9 cellular contexts compared by ENCODE assay signal in the genomic region with DNA sequence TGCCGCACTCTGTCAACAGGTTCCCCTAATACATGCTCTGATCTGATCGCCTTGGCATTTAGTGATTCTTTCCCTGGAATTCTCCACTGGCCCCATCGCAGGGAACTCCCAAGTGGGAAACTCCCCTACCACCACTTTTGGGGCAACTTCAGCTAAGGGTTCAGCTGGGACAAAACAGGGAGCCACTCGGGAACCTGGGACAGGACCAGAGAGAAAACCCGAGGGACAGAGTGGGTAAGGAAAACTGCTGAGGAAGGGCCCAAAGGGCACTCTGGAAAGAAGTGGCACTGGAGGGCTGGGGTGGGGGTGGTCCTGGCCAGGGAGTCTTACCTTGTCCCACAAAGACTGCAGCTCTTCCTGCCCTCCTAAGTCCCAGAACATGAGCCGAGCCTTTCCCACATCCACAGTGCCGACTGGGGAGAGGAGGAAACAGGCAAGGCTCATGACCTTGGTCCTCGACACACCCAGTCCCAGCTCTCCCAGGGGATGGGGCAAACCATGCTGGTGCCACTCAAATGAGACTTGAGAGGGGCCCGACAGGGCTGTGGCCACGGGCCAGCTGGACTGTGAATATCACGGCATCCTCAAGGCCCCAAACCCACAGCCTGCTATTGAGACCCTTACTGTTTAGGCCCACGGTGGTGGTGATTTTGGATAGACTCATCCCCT. TPM values are rescaled to one million over a fixed set of nuclear protein-coding genes. Genes with fewer than 3 reads are reported as not detected.
DNase-seq lines count a peak whose midpoint lies in the region; ATAC-seq and TF ChIP-seq lines count a peak whose summit lies in the region.
"Had no signal": no experiment of that assay in that cellular context is flagged by ENCODE, and none has a peak within 500 bp of the region (broad histone marks: within the 10 kb centered on the region; RNA-seq: fewer than 3 reads in every experiment).

No MANE protein-coding gene starts in this region.

- TF ChIP-seq CTCF in activated B cell treated with CpG ODN at 0.5 μM for 24 hours (IDR thresholded peaks at IDR 0.05) (no peak), hepatocyte (IDR thresholded peaks at IDR 0.05; ENCODE audit: poor library complexity) (no peak)

- no peak for DNase-seq in activated CD4-positive, alpha-beta T cell treated with anti-CD3 and anti-CD28 coated beads for 36 hours
- no peak for DNase-seq in activated CD4-positive, alpha-beta T cell treated with anti-CD3 and anti-CD28 coated beads, Interleukin-2, amount 50 U/mL, for 1 hour
- DNase-seq in activated B cell treated with CpG ODN at 0.5 μM for 24 hours (no peak), hepatocyte (ENCODE audit: low spot score) (peak; percentile 4), RPMI8226 (no peak), NCI-H1436 (lab: John Stamatoyannopoulos, UW) (no peak), CD1c-positive myeloid dendritic cell (ENCODE audit: extremely low spot score) (no peak)
- no peak for DNase-seq in stimulated activated naive B cell treated with anti-CD40 and anti-IgM and Interleukin-4, amounts not matched to agents 10 μg/mL and 1 μg/mL and 100 μg/mL, for 72 hours

- peak overlapping the region; percentile 95 for H3K4me3 Mint-ChIP-seq in activated CD4-positive, alpha-beta T cell treated with anti-CD3 and anti-CD28 coated beads for 36 hours
- H3K4me3 Mint-ChIP-seq in activated B cell treated with CpG ODN at 0.5 μM for 24 hours: peak overlapping the region; percentile 87
- H3K4me3 Mint-ChIP-seq in stimulated activated naive B cell treated with anti-CD40 and anti-IgM and Interleukin-4, amounts not matched to agents 10 μg/mL and 1 μg/mL and 100 μg/mL, for 72 hours: peak overlapping the region; percentile 90 to 92

- H3K9me3 ChIP-seq in hepatocyte (ENCODE audit: low read depth): no peaks in the 10 kb centered on the region
- H3K9me3 ChIP-seq: tibial artery had no signal

- peaks cover 13% of the 10 kb centered on the region for H3K4me1 ChIP-seq in hepatocyte (ENCODE audit: insufficient read depth)

- CTCF ChIA-PET in activated CD4-positive, alpha-beta T cell treated with anti-CD3 and anti-CD28 coated beads for 36 hours (lab: Charles Lee): interaction anchor here (0.8 to 2.9 kb wide), 4 partner anchors 21 to 156 kb away, joined by 3 to 14 read pairs (median 5); a partner anchor contains a TSS
- CTCF ChIA-PET in activated B cell treated with CpG ODN at 0.5 μM for 24 hours (lab: Charles Lee): interaction anchor here (0.6 to 2.5 kb wide), 2 partner anchors 64 to 158 kb away, joined by 3 to 10 read pairs; a partner anchor contains a TSS

- peaks cover 3% of the 10 kb centered on the region for H4K20me1 ChIP-seq in hepatocyte (ENCODE audit: insufficient read depth, poor library complexity, severe bottlenecking)

- no peaks in the 10 kb centered on the region for H3K27me3 Mint-ChIP-seq in activated CD4-positive, alpha-beta T cell treated with anti-CD3 and anti-CD28 coated beads for 36 hours
- no peaks in the 10 kb centered on the region for H3K27me3 Mint-ChIP-seq in activated B cell treated with CpG ODN at 0.5 μM for 24 hours
- H3K27me3 Mint-ChIP-seq in stimulated activated naive B cell treated with anti-CD40 and anti-IgM and Interleukin-4, amounts not matched to agents 10 μg/mL and 1 μg/mL and 100 μg/mL, for 72 hours: no peaks in the 10 kb centered on the region

- H3K36me3 ChIP-seq in hepatocyte (replicated peaks; ENCODE audit: insufficient read depth, low read depth): no peaks in the 10 kb centered on the region

- no peaks in the 10 kb centered on the region for H3K9me2 ChIP-seq in hepatocyte (replicated peaks; ENCODE audit: insufficient read depth)

- peaks cover 51% of the 10 kb centered on the region for H3K79me2 ChIP-seq in hepatocyte

- H3K4me3 ChIP-seq in hepatocyte: peak overlapping the region; percentile 72

- ATAC-seq in activated CD4-positive, alpha-beta T cell treated with anti-CD3 and anti-CD28 coated beads for 36 hours: no peak
- no peak for ATAC-seq in activated B cell treated with CpG ODN at 0.5 μM for 24 hours (ENCODE audit: low read depth)
- no peak for ATAC-seq in stimulated activated naive B cell treated with anti-CD40 and anti-IgM and Interleukin-4, amounts not matched to agents 10 μg/mL and 1 μg/mL and 100 μg/mL, for 72 hours (replicated peaks)

- peak overlapping the region; percentile 90 for H3K27ac Mint-ChIP-seq in activated CD4-positive, alpha-beta T cell treated with anti-CD3 and anti-CD28 coated beads for 36 hours
- H3K27ac Mint-ChIP-seq in activated B cell treated with CpG ODN at 0.5 μM for 24 hours: peak overlapping the region; percentile 72
- H3K27ac Mint-ChIP-seq in stimulated activated naive B cell treated with anti-CD40 and anti-IgM and Interleukin-4, amounts not matched to agents 10 μg/mL and 1 μg/mL and 100 μg/mL, for 72 hours: peak overlapping the region; percentile 88

- no peak overlapping the region for H2AFZ ChIP-seq in hepatocyte

- peaks cover 35% of the 10 kb centered on the region for H3K4me1 Mint-ChIP-seq in activated CD4-positive, alpha-beta T cell treated with anti-CD3 and anti-CD28 coated beads for 36 hours
- H3K4me1 Mint-ChIP-seq in activated B cell treated with CpG ODN at 0.5 μM for 24 hours: peaks cover 42% of the 10 kb centered on the region
- H3K4me1 Mint-ChIP-seq in stimulated activated naive B cell treated with anti-CD40 and anti-IgM and Interleukin-4, amounts not matched to agents 10 μg/mL and 1 μg/mL and 100 μg/mL, for 72 hours: peaks cover 28 to 52% of the 10 kb centered on the region in 2 donors

- peak overlapping the region; percentile 98 for H3K4me2 ChIP-seq in hepatocyte

- peak overlapping the region; percentile 91 for H3K27ac ChIP-seq in hepatocyte

- no peaks in the 10 kb centered on the region for H3K27me3 ChIP-seq in hepatocyte
- H3K27me3 ChIP-seq: tibial artery had no signal

- intact Hi-C loops in activated CD4-positive, alpha-beta T cell treated with anti-CD3 and anti-CD28 coated beads for 36 hours (cut with DNase I, micrococcal nuclease): loop anchor here (2.0 to 5.0 kb wide), 9 partner anchors 23 to 351 kb away; a partner anchor contains a TSS
- intact Hi-C loops in activated B cell treated with CpG ODN at 0.5 μM for 24 hours (cut with micrococcal nuclease): loop anchor here (2.0 to 5.0 kb wide), 5 partner anchors 25 to 266 kb away; a partner anchor contains a TSS

- WGBS in hepatocyte (ENCODE audit: low lambda C conversion rate, missing lambda C conversion rate): 92% methylated on average over 11 of the region's 12 CpGs

- POLR2A ChIA-PET in activated CD4-positive, alpha-beta T cell treated with anti-CD3 and anti-CD28 coated beads for 36 hours (lab: Charles Lee): no interaction called here
- POLR2A ChIA-PET in activated B cell treated with CpG ODN at 0.5 μM for 24 hours (lab: Charles Lee): interaction anchor here (0.6 to 3.4 kb wide), 5 partner anchors 15 to 274 kb away, joined by 3 to 36 read pairs (median 5); a partner anchor contains a TSS

- peaks cover 41% of the 10 kb centered on the region for H3K36me3 Mint-ChIP-seq in activated CD4-positive, alpha-beta T cell treated with anti-CD3 and anti-CD28 coated beads for 36 hours (ENCODE audit: low read depth)
- H3K36me3 Mint-ChIP-seq in activated B cell treated with CpG ODN at 0.5 μM for 24 hours (ENCODE audit: low read depth): peaks cover 50% of the 10 kb centered on the region
- peaks cover 24 to 43% of the 10 kb centered on the region in 2 donors for H3K36me3 Mint-ChIP-seq in stimulated activated naive B cell treated with anti-CD40 and anti-IgM and Interleukin-4, amounts not matched to agents 10 μg/mL and 1 μg/mL and 100 μg/mL, for 72 hours

- H3K9me3 Mint-ChIP-seq in activated CD4-positive, alpha-beta T cell treated with anti-CD3 and anti-CD28 coated beads for 36 hours (ENCODE audit: low read depth): no peaks in the 10 kb centered on the region
- no peaks in the 10 kb centered on the region for H3K9me3 Mint-ChIP-seq in activated B cell treated with CpG ODN at 0.5 μM for 24 hours
- no peaks in the 10 kb centered on the region for H3K9me3 Mint-ChIP-seq in stimulated activated naive B cell treated with anti-CD40 and anti-IgM and Interleukin-4, amounts not matched to agents 10 μg/mL and 1 μg/mL and 100 μg/mL, for 72 hours

RNA-seq across cellular contexts. Expression of a gene that starts 1.6 kb away (rescaled TPM):
- 10 to 100 TPM; 36.4 to 52.0 TPM for total RNA-seq in activated CD4-positive, alpha-beta T cell treated with anti-CD3 and anti-CD28 coated beads for 36 hours
- total RNA-seq in activated B cell treated with CpG ODN at 0.5 μM for 24 hours (63.5 and 66.0 TPM in 2 replicates), hepatocyte (24.0 and 31.5 TPM in 2 replicates)
- 38.0 and 50.0 TPM in 2 replicates for polyA plus RNA-seq in hepatocyte

RNA-seq across cellular contexts. Expression of a gene that starts 1.7 kb away (rescaled TPM):
- total RNA-seq in activated CD4-positive, alpha-beta T cell treated with anti-CD3 and anti-CD28 coated beads for 36 hours: 10 to 100 TPM; 15.3 to 21.9 TPM
- total RNA-seq in activated B cell treated with CpG ODN at 0.5 μM for 24 hours (40.7 and 44.0 TPM in 2 replicates), hepatocyte (18.6 and 21.5 TPM in 2 replicates)
- polyA plus RNA-seq in hepatocyte: 41.7 and 48.7 TPM in 2 replicates

RNA-seq across cellular contexts. Expression of a gene that starts 9.7 kb away (rescaled TPM):
- 1 to 10 TPM in 1 of 2 experiments, under 1 TPM in 1; 0.21 to 1.7 TPM for total RNA-seq in activated CD4-positive, alpha-beta T cell treated with anti-CD3 and anti-CD28 coated beads for 36 hours
- not detected in 2 replicates for total RNA-seq in activated B cell treated with CpG ODN at 0.5 μM for 24 hours
- 0.97 and 3.3 TPM in 2 replicates for total RNA-seq in hepatocyte
- 4.2 and 5.1 TPM in 2 replicates for polyA plus RNA-seq in hepatocyte

RNA-seq across cellular contexts. Expression of a gene that starts 30.3 kb away (rescaled TPM):
- 10 to 100 TPM in 1 of 2 experiments, 1 to 10 TPM in 1; 7.3 to 10.2 TPM for total RNA-seq in activated CD4-positive, alpha-beta T cell treated with anti-CD3 and anti-CD28 coated beads for 36 hours
- total RNA-seq in activated B cell treated with CpG ODN at 0.5 μM for 24 hours: 10.2 and 10.8 TPM in 2 replicates
- total RNA-seq in hepatocyte: 6.6 and 11.7 TPM in 2 replicates
- polyA plus RNA-seq in hepatocyte: 20.2 and 20.7 TPM in 2 replicates

RNA-seq across cellular contexts. Expression of a gene that starts 33.4 kb away (rescaled TPM):
- total RNA-seq in activated CD4-positive, alpha-beta T cell treated with anti-CD3 and anti-CD28 coated beads for 36 hours: 10 to 100 TPM; 30.9 to 34.9 TPM
- 20.9 and 28.1 TPM in 2 replicates for total RNA-seq in activated B cell treated with CpG ODN at 0.5 μM for 24 hours
- 43.9 and 59.4 TPM in 2 replicates for total RNA-seq in hepatocyte
- polyA plus RNA-seq in hepatocyte: 50.4 and 53.6 TPM in 2 replicates
